16 cellular contexts compared by ENCODE assay signal in genomic region chr9:78831726-78832125, GRCh38.
DNase-seq lines count a peak whose midpoint lies in the region; ATAC-seq and TF ChIP-seq lines count a peak whose summit lies in the region.
"Had no signal": no experiment of that assay in that cellular context is flagged by ENCODE, and none has a peak within 500 bp of the region (broad histone marks: within the 10 kb centered on the region; RNA-seq: fewer than 3 reads in every experiment).

No MANE protein-coding gene starts in this region.

- ATAC-seq in GM18909 (IDR thresholded peaks at IDR 0.05; ENCODE audit: poor library complexity, unreplicated experiment) (no peak), GM21447 (IDR thresholded peaks at IDR 0.05; ENCODE audit: unreplicated experiment) (no peak)
- ATAC-seq: GM23338, HepG2 had no signal

- H3K27me3 Mint-ChIP-seq in HFFc6 (ENCODE audit: insufficient read depth), result no peaks in the 10 kb centered on the region

- peaks cover 6% of the 10 kb centered on the region for H3K36me3 Mint-ChIP-seq in HFFc6 (ENCODE audit: low read depth)
- H3K36me3 Mint-ChIP-seq: CD4-positive, CD25-positive, alpha-beta regulatory T cell had no signal

- peak overlapping the region; percentile 62 for H3K27ac Mint-ChIP-seq in HFFc6
- H3K27ac Mint-ChIP-seq: CD4-positive, CD25-positive, alpha-beta regulatory T cell; GM23338; H9 had no signal

- 0 out of 2 replicates have a peak, but pooled peaks cover 4% of the 10 kb centered on the region for H3K9me3 Mint-ChIP-seq in HFFc6
- H3K9me3 Mint-ChIP-seq: GM23338, H9 had no signal

- H3K4me3 Mint-ChIP-seq in HFFc6, result no peak overlapping the region
- H3K4me3 Mint-ChIP-seq: CD4-positive, CD25-positive, alpha-beta regulatory T cell; GM23338; H9 had no signal

- H3K36me3 ChIP-seq in SJCRH30, result no peaks in the 10 kb centered on the region
- H3K36me3 ChIP-seq: BLaER1 treated with 17β-estradiol and CSF1 and Interleukin-3, amounts not matched to agents 10 nM and 100 nM had no signal

- no peaks in the 10 kb centered on the region for H3K9me3 ChIP-seq in SJCRH30 (replicated peaks)
- H3K9me3 ChIP-seq: BLaER1 treated with 17β-estradiol and CSF1 and Interleukin-3, amounts not matched to agents 10 nM and 100 nM had no signal

- 0 out of 2 replicates have a peak overlapping the region, but pooled peaks have one; percentile 9 for H3K27ac ChIP-seq in SJCRH30
- H3K27ac ChIP-seq: BLaER1 treated with 17β-estradiol and CSF1 and Interleukin-3, amounts not matched to agents 10 nM and 100 nM had no signal

- peaks cover 42% of the 10 kb centered on the region for H3K4me1 Mint-ChIP-seq in HFFc6 (ENCODE audit: low read depth)
- H3K4me1 Mint-ChIP-seq: CD4-positive, CD25-positive, alpha-beta regulatory T cell; GM23338; H9 had no signal

- DNase-seq in EL, result peak; percentile 15
- peak; percentile 32 for DNase-seq in HFFc6
- DNase-seq in SJCRH30, result peak in 1 of 2 experiments; percentile 19
- peak; percentile 68 for DNase-seq in myocyte (ENCODE audit: low read depth)
- no peak for DNase-seq in T1000 (lab: John Stamatoyannopoulos, UW)
- no peak for DNase-seq in DMS79 (lab: John Stamatoyannopoulos, UW)
- DNase-seq: ACHN; CD4-positive, CD25-positive, alpha-beta regulatory T cell; DMS53; GDM1; H9 had no signal

- no peak for TF ChIP-seq CTCF in HFFc6 (IDR thresholded peaks at IDR 0.05)

- no peaks in the 10 kb centered on the region; the same call in 1 of the 2 replicates for H3K27me3 ChIP-seq in SJCRH30
- H3K27me3 ChIP-seq: BLaER1 treated with 17β-estradiol and CSF1 and Interleukin-3, amounts not matched to agents 10 nM and 100 nM had no signal

- peaks cover 10% of the 10 kb centered on the region; the same call in 1 of the 2 replicates for H3K4me1 ChIP-seq in SJCRH30
- H3K4me1 ChIP-seq: BLaER1 treated with 17β-estradiol and CSF1 and Interleukin-3, amounts not matched to agents 10 nM and 100 nM had no signal

- H3K4me3 ChIP-seq in SJCRH30, result no peak overlapping the region
- H3K4me3 ChIP-seq: BLaER1 treated with 17β-estradiol and CSF1 and Interleukin-3, amounts not matched to agents 10 nM and 100 nM; GM23338 had no signal

Comparison
In these comparisons a context has a peak if more than half of its experiments do, and no peak if none do; other contexts are left out.
1. DNase-seq: peak in EL (single experiment), HFFc6 (single experiment) and myocyte (single experiment); none in T1000 (single experiment) and DMS79 (single experiment).